Comparison of ENCODE assay signal across 13 cellular contexts in the genomic region with DNA sequence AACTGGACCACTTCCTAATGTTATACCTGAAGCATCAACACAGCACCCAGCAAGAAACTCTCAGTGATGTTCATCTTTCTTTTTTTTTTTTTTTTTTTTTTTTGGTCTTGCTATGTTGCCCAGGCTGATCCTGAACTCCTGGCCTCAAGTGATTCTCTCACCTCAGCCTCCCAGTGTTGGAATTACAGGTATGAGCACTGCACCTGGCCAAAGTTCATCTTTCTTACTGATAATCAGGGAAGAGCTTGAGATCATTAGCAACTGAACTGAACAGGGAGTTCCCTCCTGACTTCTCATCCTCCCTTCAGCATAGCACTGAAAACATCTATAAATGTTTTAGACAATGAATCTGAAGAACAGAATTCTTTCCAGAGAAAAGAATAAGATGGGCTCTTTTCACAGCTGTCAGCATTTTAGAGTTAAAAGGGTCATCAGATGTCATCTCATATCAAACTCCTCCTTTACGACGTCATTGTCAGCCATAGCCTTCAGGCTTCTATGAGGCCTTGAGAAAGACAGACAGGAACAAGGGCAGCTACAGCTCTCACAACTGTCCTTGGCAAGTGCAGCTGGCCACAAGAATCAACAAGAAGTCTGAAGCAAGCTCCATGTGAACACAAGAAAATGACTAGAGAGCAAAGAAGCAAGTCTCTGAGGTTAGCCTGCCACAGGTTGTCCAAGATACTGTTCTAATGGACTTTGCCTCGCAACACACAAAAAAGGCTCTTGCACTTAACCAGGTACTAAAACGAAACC. TPM values are rescaled to one million over a fixed set of nuclear protein-coding genes. Genes with fewer than 3 reads are reported as not detected.
DNase-seq lines count a peak whose midpoint lies in the region; ATAC-seq and TF ChIP-seq lines count a peak whose summit lies in the region.
"Had no signal": no experiment of that assay in that cellular context is flagged by ENCODE, and none has a peak within 500 bp of the region (broad histone marks: within the 10 kb centered on the region; RNA-seq: fewer than 3 reads in every experiment).

No MANE protein-coding gene starts in this region.

- H3K27ac ChIP-seq in gastrocnemius medialis = peak overlapping the region; percentile 74 to 91 (median 84)
- no peak overlapping the region for H3K27ac ChIP-seq in effector memory CD4-positive, alpha-beta T cell (ENCODE audit: insufficient read depth, low read length, poor library complexity, severe bottlenecking)
- H3K27ac ChIP-seq: KMS-11, SJSA1 had no signal

- ATAC-seq in left colon (peak; percentile 73), gastrocnemius medialis (peak; percentile 27 to 53)

- H3K27me3 ChIP-seq in gastrocnemius medialis = no peaks in the 10 kb centered on the region
- no peaks in the 10 kb centered on the region for H3K27me3 ChIP-seq in effector memory CD4-positive, alpha-beta T cell (replicated peaks; ENCODE audit: control insufficient read depth, insufficient read depth, low read length, poor library complexity, severe bottlenecking)
- H3K27me3 ChIP-seq: SJSA1 had no signal

- TF ChIP-seq POLR2A in gastrocnemius medialis (IDR thresholded peaks at IDR 0.05) = no peak

- no peaks in the 10 kb centered on the region for H3K9me3 ChIP-seq in gastrocnemius medialis
- no peaks in the 10 kb centered on the region for H3K9me3 ChIP-seq in effector memory CD4-positive, alpha-beta T cell (ENCODE audit: control insufficient read depth, low read length)
- H3K9me3 ChIP-seq: SJSA1 had no signal

- H3K27me3 Mint-ChIP-seq in Calu3 (ENCODE audit: unreplicated experiment) = no peaks in the 10 kb centered on the region
- H3K27me3 Mint-ChIP-seq in activated naive CD8-positive, alpha-beta T cell treated with anti-CD3 and anti-CD28 coated beads for 36 hours = no peaks in the 10 kb centered on the region
- H3K27me3 Mint-ChIP-seq: activated B cell treated with CpG ODN at 0.5 μM for 24 hours had no signal

- H3K4me1 ChIP-seq in gastrocnemius medialis = peaks cover 24 to 44% of the 10 kb centered on the region in 2 donors
- no peaks in the 10 kb centered on the region for H3K4me1 ChIP-seq in effector memory CD4-positive, alpha-beta T cell (ENCODE audit: control insufficient read depth, insufficient read depth, low read length, poor library complexity, severe bottlenecking)
- H3K4me1 ChIP-seq: SJSA1 had no signal

- in situ Hi-C loops in gastrocnemius medialis (cut with MboI; ENCODE audit: low sequenced_read_pairs in 4 of 4) = no loop called here

- CTCF ChIA-PET in Calu3 (lab: Charles Lee) (interaction anchor here (0.6 to 0.7 kb wide), 2 partner anchors 14 kb away, joined by 5 to 6 read pairs; no protein-coding TSS in a partner anchor), GM10248 (lab: Yijun Ruan, JAX) (interaction anchor here (0.8 to 1.9 kb wide), 4 partner anchors 15 to 80 kb away, joined by 3 to 9 read pairs (median 4); no protein-coding TSS in a partner anchor)

- no peak overlapping the region for H3K27ac Mint-ChIP-seq in Calu3 (ENCODE audit: unreplicated experiment)
- H3K27ac Mint-ChIP-seq in activated naive CD8-positive, alpha-beta T cell treated with anti-CD3 and anti-CD28 coated beads for 36 hours = peak overlapping the region; percentile 45
- H3K27ac Mint-ChIP-seq: activated B cell treated with CpG ODN at 0.5 μM for 24 hours had no signal

- TF ChIP-seq CTCF in Calu3 (IDR thresholded peaks at IDR 0.05; ENCODE audit: unreplicated experiment) (no peak), gastrocnemius medialis (IDR thresholded peaks at IDR 0.05 in 4 of 5, conservative IDR thresholded peaks at IDR 0.05 in 1 of 5) (no peak), GM10248 (IDR thresholded peaks at IDR 0.05; ENCODE audit: control extremely low read depth, extremely low read depth, low read depth, missing control alignments) (no peak)

- peaks cover 16% of the 10 kb centered on the region for H3K36me3 Mint-ChIP-seq in Calu3 (ENCODE audit: insufficient read depth, unreplicated experiment)
- peaks cover 23% of the 10 kb centered on the region for H3K36me3 Mint-ChIP-seq in activated naive CD8-positive, alpha-beta T cell treated with anti-CD3 and anti-CD28 coated beads for 36 hours

- POLR2A ChIA-PET in GM10248 (lab: Yijun Ruan, JAX) = no interaction called here

- DNase-seq in Calu3 (no peak), left colon (peak in 1 of 2 donors; percentile 21), gastrocnemius medialis (peak in 1 of 2 donors; percentile 63), SK-N-DZ (ENCODE audit: low spot score) (no peak), GM10248 (ENCODE audit: extremely low spot score) (no peak), NCI-H524 treated with DMSO at 0.1 percent for 48 hours (lab: John Stamatoyannopoulos, UW) (no peak)
- no peak for DNase-seq in activated naive CD8-positive, alpha-beta T cell treated with anti-CD3 and anti-CD28 coated beads for 36 hours
- no peak for DNase-seq in effector memory CD4-positive, alpha-beta T cell
- DNase-seq: activated B cell treated with CpG ODN at 0.5 μM for 24 hours, GF-D8, NCI-H187 treated with DMSO at 0.1 percent for 48 hours had no signal

- peaks cover 17% of the 10 kb centered on the region for H3K4me1 Mint-ChIP-seq in Calu3 (ENCODE audit: low read depth, unreplicated experiment)
- H3K4me1 Mint-ChIP-seq in activated naive CD8-positive, alpha-beta T cell treated with anti-CD3 and anti-CD28 coated beads for 36 hours = peaks cover 5% of the 10 kb centered on the region
- H3K4me1 Mint-ChIP-seq: activated B cell treated with CpG ODN at 0.5 μM for 24 hours had no signal

- peaks cover 0 to 12% of the 10 kb centered on the region in 2 donors for H3K36me3 ChIP-seq in gastrocnemius medialis
- peaks cover 38% of the 10 kb centered on the region for H3K36me3 ChIP-seq in effector memory CD4-positive, alpha-beta T cell (ENCODE audit: control insufficient read depth, insufficient read depth, low read length)
- H3K36me3 ChIP-seq: SJSA1 had no signal

- H3K4me3 Mint-ChIP-seq in Calu3 (ENCODE audit: low read depth, unreplicated experiment) = no peak overlapping the region
- no peak overlapping the region for H3K4me3 Mint-ChIP-seq in activated naive CD8-positive, alpha-beta T cell treated with anti-CD3 and anti-CD28 coated beads for 36 hours
- H3K4me3 Mint-ChIP-seq: activated B cell treated with CpG ODN at 0.5 μM for 24 hours had no signal

- BruUV-seq in Calu3 (replicated peaks; lab: Mats Ljungman, UMichigan) = TSS peak; percentile 26

- intact Hi-C loops in Calu3 (cut with micrococcal nuclease; ENCODE audit: unreplicated experiment) (no loop called here), left colon (cut with DNase I, micrococcal nuclease) (no loop called here), gastrocnemius medialis (cut with DNase I; ENCODE audit: low total_unique reads) (loop anchor here (2.0 kb wide), 1 partner anchor 61 kb away; a partner anchor contains a TSS)

- no peak overlapping the region for H3K4me3 ChIP-seq in gastrocnemius medialis
- H3K4me3 ChIP-seq in effector memory CD4-positive, alpha-beta T cell (ENCODE audit: insufficient read depth, low read depth, low read length, poor library complexity, severe bottlenecking) = no peak overlapping the region
- H3K4me3 ChIP-seq: SJSA1 had no signal

- no peaks in the 10 kb centered on the region for H3K9me3 Mint-ChIP-seq in Calu3 (ENCODE audit: low read depth, unreplicated experiment)
- H3K9me3 Mint-ChIP-seq in activated naive CD8-positive, alpha-beta T cell treated with anti-CD3 and anti-CD28 coated beads for 36 hours = no peaks in the 10 kb centered on the region
- H3K9me3 Mint-ChIP-seq: activated B cell treated with CpG ODN at 0.5 μM for 24 hours had no signal

RNA-seq across cellular contexts. Expression of a gene that starts 33.8 kb away (rescaled TPM):
- 67.6 and 74.2 TPM in 2 replicates for total RNA-seq in Calu3 (2022)
- 10 to 100 TPM; 58.3 to 58.4 TPM for total RNA-seq in activated naive CD8-positive, alpha-beta T cell treated with anti-CD3 and anti-CD28 coated beads for 36 hours
- total RNA-seq in left colon = 100 to 1,000 TPM; 118 to 123 TPM
- total RNA-seq in gastrocnemius medialis = 10 to 100 TPM; 38.2 to 48.1 (median 42.8) TPM
- 49.2 and 50.0 TPM in 2 replicates for polyA plus RNA-seq in SK-N-DZ (2014; cell fraction: cytosol; rRNA removed)
- 65.9 and 93.0 TPM in 2 replicates for polyA plus RNA-seq in SK-N-DZ (2014; cell fraction: nucleus; rRNA removed)
